10 cellular contexts compared by ENCODE assay signal in genomic region chr3:38168151-38168987, GRCh38. TPM values are rescaled to one million over a fixed set of nuclear protein-coding genes. Genes with fewer than 3 reads are reported as not detected.
DNase-seq lines count a peak whose midpoint lies in the region; ATAC-seq, FAIRE-seq and TF ChIP-seq lines count a peak whose summit lies in the region.
"Had no signal": no experiment of that assay in that cellular context is flagged by ENCODE, and none has a peak within 500 bp of the region (broad histone marks: within the 10 kb centered on the region; RNA-seq: fewer than 3 reads in every experiment).

No MANE protein-coding gene starts in this region.

- peaks cover 65% of the 10 kb centered on the region for H3K4me1 ChIP-seq in OCI-LY3 (ENCODE audit: low read length)
- H3K4me1 ChIP-seq in CD8-positive, alpha-beta T cell (ENCODE audit: insufficient read depth, low read length), result peaks cover 32% of the 10 kb centered on the region

- H3K4me1 Mint-ChIP-seq in neural crest cell, result peaks cover 38% of the 10 kb centered on the region
- peaks cover 74% of the 10 kb centered on the region for H3K4me1 Mint-ChIP-seq in CD8-positive, alpha-beta T cell (ENCODE audit: low read depth)

- no peak overlapping the region for H3K9ac ChIP-seq in OCI-LY3 (ENCODE audit: low read length)

- H3K36me3 Mint-ChIP-seq in neural crest cell (ENCODE audit: low read depth), result no peaks in the 10 kb centered on the region
- H3K36me3 Mint-ChIP-seq in CD8-positive, alpha-beta T cell, result peaks cover 3% of the 10 kb centered on the region

- DNase-seq in Daoy (ENCODE audit: low read depth) (peak; percentile 61), bronchial epithelial cell (ENCODE audit: low read depth) (peak; percentile 82), neural crest cell (ENCODE audit: low read depth, low spot score) (no peak), mucosa of gallbladder (ENCODE audit: low spot score) (no peak), posterior vena cava (ENCODE audit: low spot score) (no peak), HUDEP-2 (lab: John Stamatoyannopoulos, UW; ENCODE audit: unreplicated experiment in 76 of 76) (no peak)
- no peak for DNase-seq in CD8-positive, alpha-beta T cell
- DNase-seq: endodermal cell, NCI-H187 treated with DMSO at 0.1 percent for 48 hours had no signal

- H3K27me3 Mint-ChIP-seq in neural crest cell (ENCODE audit: low read depth), result no peaks in the 10 kb centered on the region
- H3K27me3 Mint-ChIP-seq in CD8-positive, alpha-beta T cell (ENCODE audit: low read depth), result no peaks in the 10 kb centered on the region

- H3K27me3 ChIP-seq in OCI-LY3 (ENCODE audit: low read depth, low read length), result no peaks in the 10 kb centered on the region
- no peaks in the 10 kb centered on the region for H3K27me3 ChIP-seq in bronchial epithelial cell (ENCODE audit: control insufficient read depth, insufficient read depth, low read length)
- H3K27me3 ChIP-seq in CD8-positive, alpha-beta T cell (ENCODE audit: insufficient read depth, low read length), result no peaks in the 10 kb centered on the region

- H3K36me3 ChIP-seq in OCI-LY3 (replicated peaks; ENCODE audit: low read depth, low read length) (peaks cover 20% of the 10 kb centered on the region), bronchial epithelial cell (ENCODE audit: control insufficient read depth, insufficient read depth, low read length) (no peaks in the 10 kb centered on the region)
- H3K36me3 ChIP-seq in CD8-positive, alpha-beta T cell (ENCODE audit: insufficient read depth, low read length), result no peaks in the 10 kb centered on the region

- no peak overlapping the region for H3K27ac ChIP-seq in OCI-LY3 (ENCODE audit: low read length)
- H3K27ac ChIP-seq in CD8-positive, alpha-beta T cell (ENCODE audit: low read depth, low read length), result no peak overlapping the region

- H3K79me2 ChIP-seq in OCI-LY3 (ENCODE audit: low read length), result peaks cover 79% of the 10 kb centered on the region

- H3K9me3 Mint-ChIP-seq in neural crest cell, result no peaks in the 10 kb centered on the region
- no peaks in the 10 kb centered on the region for H3K9me3 Mint-ChIP-seq in CD8-positive, alpha-beta T cell
- H3K9me3 Mint-ChIP-seq: endodermal cell had no signal

- H3K4me3 Mint-ChIP-seq in neural crest cell, result peak overlapping the region; percentile 100
- no peak overlapping the region for H3K4me3 Mint-ChIP-seq in CD8-positive, alpha-beta T cell
- H3K4me3 Mint-ChIP-seq: endodermal cell had no signal

- TF ChIP-seq CTCF in OCI-LY3 (IDR thresholded peaks at IDR 0.05; ENCODE audit: low read depth, low read length), result no peak
- TF ChIP-seq CTCF in bronchial epithelial cell (IDR thresholded peaks at IDR 0.05; ENCODE audit: insufficient read depth, low read length, severe bottlenecking), result no peak
- no peak for TF ChIP-seq CTCF in neural crest cell (conservative IDR thresholded peaks at IDR 0.05)
- no peak for TF ChIP-seq CTCF in CD8-positive, alpha-beta T cell (IDR thresholded peaks at IDR 0.05)

- H4K20me1 ChIP-seq in OCI-LY3 (ENCODE audit: insufficient read depth, low read length), result peaks cover 61% of the 10 kb centered on the region

- FAIRE-seq in bronchial epithelial cell (lab: Jason Lieb, UNC), result no peak

- CTCF ChIA-PET in CD8-positive, alpha-beta T cell (lab: Charles Lee), result no interaction called here

- POLR2A ChIA-PET in CD8-positive, alpha-beta T cell (lab: Charles Lee), result interaction anchor here (5.4 kb wide), 1 partner anchor 31 kb away, joined by 103 read pairs; the partner anchor contains the start of genes ACAA1 and MYD88

- no peak overlapping the region for H3K27ac Mint-ChIP-seq in neural crest cell (ENCODE audit: unreplicated experiment)
- no peak overlapping the region for H3K27ac Mint-ChIP-seq in CD8-positive, alpha-beta T cell
- H3K27ac Mint-ChIP-seq: endodermal cell had no signal

- peak overlapping the region; percentile 46 for H3K4me2 ChIP-seq in OCI-LY3 (ENCODE audit: low read length)

- no peak for ATAC-seq in CD8-positive, alpha-beta T cell

- intact Hi-C loops in posterior vena cava (cut with DNase I), result no loop called here
- intact Hi-C loops in CD8-positive, alpha-beta T cell (cut with DNase I, micrococcal nuclease), result loop anchor here (5.0 to 10.0 kb wide), 3 partner anchors 329 to 1214 kb away; partner anchors contain the start of genes EXOG (in 1 of the 2), SCN11A (in 1 of the 2), SLC25A38 (in 1 of the 2) and WDR48 (in 1 of the 2)

- H2AFZ ChIP-seq in OCI-LY3 (ENCODE audit: low read depth, low read length), result no peak overlapping the region

- no peaks in the 10 kb centered on the region for H3K9me3 ChIP-seq in OCI-LY3 (ENCODE audit: insufficient read depth, low read length)
- no peaks in the 10 kb centered on the region for H3K9me3 ChIP-seq in CD8-positive, alpha-beta T cell (ENCODE audit: low read length)

- H3K4me3 ChIP-seq in OCI-LY3 (ENCODE audit: low read length), result no peak overlapping the region; the same call in 1 of the 2 replicates
- no peak overlapping the region for H3K4me3 ChIP-seq in bronchial epithelial cell (ENCODE audit: low read depth, low read length)
- H3K4me3 ChIP-seq in CD8-positive, alpha-beta T cell (ENCODE audit: low read depth, low read length), result no peak overlapping the region

RNA-seq across cellular contexts. Expression of gene OXSR1, which starts 3.0 kb away (rescaled TPM):
- total RNA-seq in Daoy (2014; rRNA removed; shearing (Covaris generic)), result 22.6 and 23.6 TPM in 2 replicates
- total RNA-seq in bronchial epithelial cell, result 95.3 and 121 TPM in 2 replicates
- 48.4 and 50.0 TPM in 2 replicates for total RNA-seq in neural crest cell
- total RNA-seq in mucosa of gallbladder, result 36.7 TPM
- total RNA-seq in posterior vena cava, result 10 to 100 TPM; 30.4 to 52.3 TPM
- total RNA-seq in CD8-positive, alpha-beta T cell, result 10 to 100 TPM; 45.4 to 45.6 TPM

RNA-seq across cellular contexts. Expression of gene MYD88, which starts 29.9 kb away (rescaled TPM):
- total RNA-seq in Daoy (2014; rRNA removed; shearing (Covaris generic)), result 4.4 and 8.1 TPM in 2 replicates
- total RNA-seq in bronchial epithelial cell (14.7 and 21.5 TPM in 2 replicates), neural crest cell (39.5 and 39.8 TPM in 2 replicates), mucosa of gallbladder (35.2 TPM), posterior vena cava (10 to 100 TPM; 24.7 to 26.3 TPM)
- 10 to 100 TPM; 32.2 to 32.7 TPM for total RNA-seq in CD8-positive, alpha-beta T cell

RNA-seq across cellular contexts. Expression of gene ACAA1, which starts 31.4 kb away (rescaled TPM):
- 11.2 and 13.1 TPM in 2 replicates for total RNA-seq in Daoy (2014; rRNA removed; shearing (Covaris generic))
- 54.2 and 82.2 TPM in 2 replicates for total RNA-seq in bronchial epithelial cell
- 48.9 and 50.2 TPM in 2 replicates for total RNA-seq in neural crest cell
- total RNA-seq in mucosa of gallbladder, result 135 TPM
- 10 to 100 TPM; 29.8 to 41.9 TPM for total RNA-seq in posterior vena cava
- total RNA-seq in CD8-positive, alpha-beta T cell, result 10 to 100 TPM; 49.4 to 49.9 TPM

Comparison
In these comparisons a context has a peak if more than half of its experiments do, and no peak if none do; other contexts are left out.
1. DNase-seq: peak in Daoy (single experiment) and bronchial epithelial cell (single experiment); none in neural crest cell (single experiment), mucosa of gallbladder (single experiment), posterior vena cava (single experiment), HUDEP-2 (0 of 76) and CD8-positive, alpha-beta T cell (0 of 7).
2. intact Hi-C loops: an anchor here in CD8-positive, alpha-beta T cell (5.0 to 10.0 kb wide); none called in posterior vena cava.